22 cellular contexts compared by ENCODE assay signal in genomic region chr3:63142681-63143080, GRCh38.
"Had no signal": no experiment of that assay in that cellular context is flagged by ENCODE, and none has a peak within 500 bp of the region (broad histone marks: within the 10 kb centered on the region; RNA-seq: fewer than 3 reads in every experiment).

No MANE protein-coding gene starts in this region.

- DNase-seq: activated CD4-positive, alpha-beta T cell treated with anti-CD3 and anti-CD28 coated beads, Interleukin-2, amount 10 ng/mL, durations not matched to agents 7 days and 5 days; activated CD4-positive, CD25-positive, alpha-beta regulatory T cell treated with anti-CD3 and anti-CD28 coated beads, Interleukin-2, amount 50 U/mL, for 72 hours; activated CD8-positive, alpha-beta memory T cell treated with anti-CD3 and anti-CD28 coated beads, Interleukin-2, amount 10 ng/mL, durations not matched to agents 7 days and 5 days; activated CD8-positive, alpha-beta T cell treated with anti-CD3 and anti-CD28 coated beads for 36 hours; activated effector memory CD4-positive, alpha-beta T cell treated with anti-CD3 and anti-CD28 coated beads, Interleukin-2, amount 50 U/mL, for 16 hours; activated naive CD4-positive, alpha-beta T cell treated with anti-CD3 and anti-CD28 coated beads, Interleukin-2, amount 10 ng/mL, durations not matched to agents 7 days and 5 days; activated T-cell treated with anti-CD3 and anti-CD28 coated beads for 4 hours; amygdala; foreskin fibroblast; lower lobe of right lung; naive B cell; occipital lobe; retina; spleen; stimulated activated CD4-positive, alpha-beta T cell treated with anti-CD3 and anti-CD28 coated beads, Interleukin-4, amount 100 ng/mL, for 1 hour; stimulated activated naive CD4-positive, alpha-beta T cell; T-helper 17 cell; upper lobe of right lung had no signal

- H3K27ac Mint-ChIP-seq: activated CD4-positive, alpha-beta T cell treated with anti-CD3 and anti-CD28 coated beads, Interleukin-2, amount 10 ng/mL, durations not matched to agents 7 days and 5 days; activated CD8-positive, alpha-beta memory T cell treated with anti-CD3 and anti-CD28 coated beads, Interleukin-2, amount 10 ng/mL, durations not matched to agents 7 days and 5 days; activated CD8-positive, alpha-beta T cell treated with anti-CD3 and anti-CD28 coated beads for 36 hours; activated naive CD4-positive, alpha-beta T cell treated with anti-CD3 and anti-CD28 coated beads, Interleukin-2, amount 10 ng/mL, durations not matched to agents 7 days and 5 days; naive B cell; T-helper 17 cell had no signal

- H3K27me3 Mint-ChIP-seq: activated CD4-positive, alpha-beta T cell treated with anti-CD3 and anti-CD28 coated beads, Interleukin-2, amount 10 ng/mL, durations not matched to agents 7 days and 5 days; activated CD8-positive, alpha-beta memory T cell treated with anti-CD3 and anti-CD28 coated beads, Interleukin-2, amount 10 ng/mL, durations not matched to agents 7 days and 5 days; activated CD8-positive, alpha-beta T cell treated with anti-CD3 and anti-CD28 coated beads for 36 hours; activated naive CD4-positive, alpha-beta T cell treated with anti-CD3 and anti-CD28 coated beads, Interleukin-2, amount 10 ng/mL, durations not matched to agents 7 days and 5 days; naive B cell; T-helper 17 cell had no signal

- H3K4me3 ChIP-seq: coronary artery, lower lobe of right lung, spleen, thoracic aorta, upper lobe of right lung had no signal

- H3K27ac ChIP-seq: coronary artery, epithelial cell of prostate, lower lobe of right lung, spleen, thoracic aorta, upper lobe of right lung had no signal

- H3K9me3 ChIP-seq: lower lobe of right lung, thoracic aorta, upper lobe of right lung had no signal

- H3K9me3 Mint-ChIP-seq: activated CD4-positive, alpha-beta T cell treated with anti-CD3 and anti-CD28 coated beads, Interleukin-2, amount 10 ng/mL, durations not matched to agents 7 days and 5 days had no signal

- H3K36me3 ChIP-seq: lower lobe of right lung, spleen, thoracic aorta, upper lobe of right lung had no signal

- H3K4me1 ChIP-seq: lower lobe of right lung, spleen, upper lobe of right lung had no signal

- ATAC-seq: activated CD8-positive, alpha-beta memory T cell treated with anti-CD3 and anti-CD28 coated beads, Interleukin-2, amount 10 ng/mL, durations not matched to agents 7 days and 5 days; activated CD8-positive, alpha-beta T cell treated with anti-CD3 and anti-CD28 coated beads for 36 hours; left lobe of liver; lower lobe of right lung; T-helper 17 cell; upper lobe of right lung had no signal

- H3K36me3 Mint-ChIP-seq: activated CD8-positive, alpha-beta memory T cell treated with anti-CD3 and anti-CD28 coated beads, Interleukin-2, amount 10 ng/mL, durations not matched to agents 7 days and 5 days; activated naive CD4-positive, alpha-beta T cell treated with anti-CD3 and anti-CD28 coated beads, Interleukin-2, amount 10 ng/mL, durations not matched to agents 7 days and 5 days; naive B cell had no signal

- H3K4me3 Mint-ChIP-seq: activated CD4-positive, alpha-beta T cell treated with anti-CD3 and anti-CD28 coated beads, Interleukin-2, amount 10 ng/mL, durations not matched to agents 7 days and 5 days; activated CD8-positive, alpha-beta memory T cell treated with anti-CD3 and anti-CD28 coated beads, Interleukin-2, amount 10 ng/mL, durations not matched to agents 7 days and 5 days; activated CD8-positive, alpha-beta T cell treated with anti-CD3 and anti-CD28 coated beads for 36 hours; activated naive CD4-positive, alpha-beta T cell treated with anti-CD3 and anti-CD28 coated beads, Interleukin-2, amount 10 ng/mL, durations not matched to agents 7 days and 5 days; naive B cell; T-helper 17 cell had no signal

- H3K4me1 Mint-ChIP-seq: activated CD4-positive, alpha-beta T cell treated with anti-CD3 and anti-CD28 coated beads, Interleukin-2, amount 10 ng/mL, durations not matched to agents 7 days and 5 days; activated CD8-positive, alpha-beta memory T cell treated with anti-CD3 and anti-CD28 coated beads, Interleukin-2, amount 10 ng/mL, durations not matched to agents 7 days and 5 days; activated naive CD4-positive, alpha-beta T cell treated with anti-CD3 and anti-CD28 coated beads, Interleukin-2, amount 10 ng/mL, durations not matched to agents 7 days and 5 days; naive B cell; T-helper 17 cell had no signal

- H3K27me3 ChIP-seq: spleen, upper lobe of right lung had no signal
